In the genomic region with DNA sequence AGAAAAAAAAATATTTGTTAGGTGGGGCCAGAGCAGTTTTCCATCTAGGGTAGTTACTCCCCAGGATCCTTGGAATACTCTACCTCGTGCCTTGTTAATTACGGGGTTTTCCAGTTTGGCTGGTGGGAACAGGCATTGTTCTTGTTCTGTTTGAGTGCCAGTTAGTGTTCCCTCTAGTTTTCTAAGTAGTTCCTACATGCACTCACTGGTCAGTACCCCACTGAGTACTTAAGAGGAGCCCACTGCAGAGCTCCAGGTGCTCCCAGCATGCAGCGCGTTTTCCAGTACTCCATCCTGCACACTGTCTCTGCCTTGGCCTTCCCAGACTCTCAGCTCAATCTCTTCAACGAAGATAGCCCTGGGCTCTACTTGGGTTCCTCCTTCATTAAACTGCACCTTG, we compare ENCODE assay signal across 13 cellular contexts.
"Had no signal": no experiment of that assay in that cellular context is flagged by ENCODE, and none has a peak within 500 bp of the region (broad histone marks: within the 10 kb centered on the region; RNA-seq: fewer than 3 reads in every experiment).

No MANE protein-coding gene starts in this region.

- DNase-seq: activated CD4-positive, alpha-beta memory T cell treated with anti-CD3 and anti-CD28 coated beads for 36 hours; activated T-cell treated with anti-CD3 and anti-CD28 coated beads, Interleukin-2, amount 50 U/mL, for 72 hours; effector CD8-positive, alpha-beta T cell; heart right ventricle; retina; stimulated activated CD4-positive, alpha-beta T cell treated with anti-CD3 and anti-CD28 coated beads, Interleukin-4, amount 100 ng/mL, for 4 hours; stimulated activated naive CD8-positive, alpha-beta T cell treated with anti-CD3 and anti-CD28 coated beads, Interleukin-15, amount 100 ng/mL, for 72 hours; T-helper 9 cell; testis; upper lobe of right lung had no signal

- H3K4me3 ChIP-seq: ascending aorta, heart right ventricle, skin epidermis, testis, upper lobe of right lung had no signal

- H3K27ac ChIP-seq: ascending aorta, heart right ventricle, parathyroid adenoma, skin epidermis, testis, upper lobe of right lung had no signal

- H3K27me3 ChIP-seq: ascending aorta, heart right ventricle, testis, upper lobe of right lung had no signal

- H3K9me3 ChIP-seq: ascending aorta, heart right ventricle, testis, upper lobe of right lung had no signal

- H3K9ac ChIP-seq: parathyroid adenoma had no signal

- ATAC-seq: activated T-cell treated with anti-CD3 and anti-CD28 coated beads, Interleukin-2, amount 50 U/mL, for 72 hours; heart right ventricle; stimulated activated naive CD8-positive, alpha-beta T cell treated with anti-CD3 and anti-CD28 coated beads, Interleukin-15, amount 100 ng/mL, for 72 hours; upper lobe of right lung had no signal

- H3K4me1 ChIP-seq: ascending aorta, parathyroid adenoma, upper lobe of right lung had no signal

- H3K36me3 ChIP-seq: ascending aorta, upper lobe of right lung had no signal
